1 cellular context compared by ENCODE assay signal in genomic region chr9:91102269-91102668, GRCh38.
TF ChIP-seq lines count a peak whose summit lies in the region.

No MANE protein-coding gene starts in this region.

TF ChIP-seq in HepG2, 621 proteins besides CTCF, POLR2A, EP300 and RAD21 (continued from another document):
- TF ChIP-seq ZNF362 (CRISPR knock-in tag; IDR thresholded peaks at IDR 0.05; ENCODE audit: borderline replicate concordance): no peak
